ENCODE assay signal across 18 cellular contexts in genomic region chr3:154548341-154548740, GRCh38.
"Had no signal": no experiment of that assay in that cellular context is flagged by ENCODE, and none has a peak within 500 bp of the region (broad histone marks: within the 10 kb centered on the region; RNA-seq: fewer than 3 reads in every experiment).

No MANE protein-coding gene starts in this region.

- DNase-seq: activated T-cell treated with anti-CD3 and anti-CD28 coated beads, Interleukin-2, amount 50 U/mL, for 24 hours; brain microvascular endothelial cell; effector CD4-positive, alpha-beta T cell; heart right ventricle; islet precursor cell; left colon; mesenchymal stem cell; ovary; right cardiac atrium; stimulated activated CD4-positive, alpha-beta T cell treated with anti-CD3 and anti-CD28 coated beads, Interleukin-4, amount 100 ng/mL, for 4 hours; stimulated activated naive CD8-positive, alpha-beta T cell treated with anti-CD3 and anti-CD28 coated beads, Interleukin-15, Interleukin-2, amounts not matched to agents 100 U/mL and 50 U/mL, for 24 hours; upper lobe of left lung had no signal

- H3K27me3 ChIP-seq: ascending aorta, brain microvascular endothelial cell, heart right ventricle, neutrophil, ovary, upper lobe of left lung had no signal

- H3K36me3 ChIP-seq: ascending aorta, brain microvascular endothelial cell, heart right ventricle, neutrophil, ovary, prostate gland, upper lobe of left lung had no signal

- ATAC-seq: activated naive CD4-positive, alpha-beta T cell treated with anti-CD3 and anti-CD28 coated beads, Interleukin-2, amount 50 U/mL, for 72 hours; activated T-helper 17 cell treated with anti-CD3 and anti-CD28 coated beads, Interleukin-2, amount 50 U/mL, for 72 hours; heart right ventricle; left colon; right cardiac atrium; stimulated activated naive CD8-positive, alpha-beta T cell treated with anti-CD3 and anti-CD28 coated beads, Interleukin-15, Interleukin-2, amounts not matched to agents 100 U/mL and 50 U/mL, for 24 hours; WTC11 had no signal

- H3K4me3 ChIP-seq: ascending aorta, heart right ventricle, ovary, prostate gland, upper lobe of left lung had no signal
